ENCODE assay signal across 36 cellular contexts in the genomic region with DNA sequence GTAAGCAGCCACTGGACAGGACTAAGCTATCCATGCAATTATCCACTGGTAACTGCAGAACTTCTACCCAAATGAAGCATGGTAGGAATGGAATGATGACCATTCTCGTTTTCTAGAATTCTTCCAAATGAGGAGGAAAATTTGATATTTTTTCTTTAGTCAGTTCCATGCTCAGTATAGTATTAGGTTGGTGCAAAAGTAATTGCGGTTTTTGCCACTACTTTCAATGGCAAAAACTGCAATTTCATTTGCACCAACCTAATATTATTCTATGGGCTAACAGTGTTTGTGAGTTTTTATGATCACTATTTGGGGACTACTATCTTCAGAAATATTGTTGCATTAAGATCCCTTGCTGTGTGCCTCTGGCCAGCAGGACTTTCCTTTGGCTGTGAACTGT. TPM values are rescaled to one million over a fixed set of nuclear protein-coding genes. Genes with fewer than 3 reads are reported as not detected.
DNase-seq lines count a peak whose midpoint lies in the region; ATAC-seq, FAIRE-seq and TF ChIP-seq lines count a peak whose summit lies in the region.
"Had no signal": no experiment of that assay in that cellular context is flagged by ENCODE, and none has a peak within 500 bp of the region (broad histone marks: within the 10 kb centered on the region; RNA-seq: fewer than 3 reads in every experiment).

No MANE protein-coding gene starts in this region.

- H3K4me1 ChIP-seq in HepG2 (ENCODE audit: insufficient read depth, low read length) (no peaks in the 10 kb centered on the region), right lobe of liver (no peaks in the 10 kb centered on the region), GM12878 (ENCODE audit: control insufficient read depth, insufficient read depth, low read length) (no peaks in the 10 kb centered on the region)
- H3K4me1 ChIP-seq: A549; BE2C; BLaER1; BLaER1 treated with 17β-estradiol and CSF1 and Interleukin-3, amounts not matched to agents 10 nM and 100 nM; Caco-2 had no signal

- SMC1A ChIA-PET in GM12878 (lab: Charles Lee; ENCODE audit: uncharacterized antibody, unreplicated experiment) = no interaction called here

- CTCF ChIA-PET in HepG2 (lab: Yijun Ruan, JAX; ENCODE audit: low intra/inter-chr PET ratio, low total read pairs) (no interaction called here), HEK293T (lab: Yijun Ruan, JAX) (no interaction called here), GM12878 (lab: Yijun Ruan, JAX) (no interaction called here)

- no TSS peak for BruUV-seq in HepG2 (replicated peaks; lab: Mats Ljungman, UMichigan)
- BruUV-seq in GM12878 (replicated peaks; lab: Mats Ljungman, UMichigan) = no TSS peak

- H3K27ac ChIP-seq in HepG2 (ENCODE audit: extremely low read length, insufficient read depth, low read length) (no peak overlapping the region), right lobe of liver (no peak overlapping the region), GM12878 (ENCODE audit: control insufficient read depth, insufficient read depth) (no peak overlapping the region)
- H3K27ac ChIP-seq: 22Rv1; A549; BLaER1; BLaER1 treated with 17β-estradiol and CSF1 and Interleukin-3, amounts not matched to agents 10 nM and 100 nM; C4-2B had no signal

- 0% methylated on average over 2 of the region's 2 CpGs for WGBS in HepG2 (ENCODE audit: low lambda C conversion rate)
- 50% methylated on average over 2 of the region's 2 CpGs for WGBS in right lobe of liver (ENCODE audit: insufficient coverage, low coverage, low lambda C conversion rate, missing lambda C conversion rate)
- 12% methylated on average over 2 of the region's 2 CpGs for WGBS in GM12878 (ENCODE audit: insufficient coverage, insufficient replicate concordance, low lambda C conversion rate, missing lambda C conversion rate)

- no peaks in the 10 kb centered on the region for H3K27me3 ChIP-seq in HepG2 (ENCODE audit: control insufficient read depth in 1 of 2, insufficient read depth in 2 of 2, low read length in 2 of 2)
- H3K27me3 ChIP-seq in right lobe of liver = no peaks in the 10 kb centered on the region
- 0 out of 4 replicates have a peak, but pooled peaks cover 0 to 3% of the 10 kb centered on the region in 2 experiments for H3K27me3 ChIP-seq in GM12878 (replicated peaks in 1 of 2; ENCODE audit: control insufficient read depth in 2 of 2, insufficient read depth in 2 of 2, low read length in 1 of 2)
- H3K27me3 ChIP-seq: BE2C; BLaER1; BLaER1 treated with 17β-estradiol and CSF1 and Interleukin-3, amounts not matched to agents 10 nM and 100 nM had no signal

- FAIRE-seq in HepG2 (lab: Jason Lieb, UNC) (no peak), GM12878 (lab: Jason Lieb, UNC) (no peak), urothelium cell line (lab: Jason Lieb, UNC) (peak; percentile 23)
- FAIRE-seq: A204.1, D721Med had no signal

- intact Hi-C loops in HepG2 (cut with micrococcal nuclease; ENCODE audit: unreplicated experiment) (no loop called here), right lobe of liver (cut with DNase I) (no loop called here), GM12878 (cut with micrococcal nuclease; ENCODE audit: unreplicated experiment) (no loop called here), cardiac septum (cut with DNase I) (no loop called here)

- ATAC-seq in HepG2 (no peak), right lobe of liver (no peak), GM12878 (no peak)
- ATAC-seq: A549; CD8-positive, alpha-beta T cell had no signal

- H3K9me3 ChIP-seq in HepG2 (ENCODE audit: low read length) = no peaks in the 10 kb centered on the region
- no peaks in the 10 kb centered on the region for H3K9me3 ChIP-seq in right lobe of liver
- no peaks in the 10 kb centered on the region for H3K9me3 ChIP-seq in GM12878 (replicated peaks; ENCODE audit: control insufficient read depth, insufficient read depth, low read length)
- H3K9me3 ChIP-seq: A549; BE2C; BLaER1; BLaER1 treated with 17β-estradiol and CSF1 and Interleukin-3, amounts not matched to agents 10 nM and 100 nM; Caco-2 had no signal

- TF ChIP-seq EP300 in HepG2 (IDR thresholded peaks at IDR 0.05; ENCODE audit: low read depth in 2 of 2, low read length in 2 of 2) = no peak
- no peak for TF ChIP-seq EP300 in HepG2 (CRISPR knock-in tag; IDR thresholded peaks at IDR 0.05; ENCODE audit: borderline replicate concordance)
- no peak for TF ChIP-seq EP300 in GM12878 (IDR thresholded peaks at IDR 0.05; ENCODE audit: borderline replicate concordance in 1 of 2, control insufficient read depth in 1 of 2, low read depth in 2 of 2, low read length in 2 of 2)

- RAD21 ChIA-PET in GM12878 (lab: Charles Lee; ENCODE audit: unreplicated experiment) = no interaction called here

- no peaks in the 10 kb centered on the region for H4K20me1 ChIP-seq in HepG2 (ENCODE audit: insufficient read depth, low read length)
- H4K20me1 ChIP-seq in GM12878 (ENCODE audit: control insufficient read depth, insufficient read depth) = no peaks in the 10 kb centered on the region
- H4K20me1 ChIP-seq: BLaER1; BLaER1 treated with 17β-estradiol and CSF1 and Interleukin-3, amounts not matched to agents 10 nM and 100 nM had no signal

- TF ChIP-seq RAD21 in HepG2 (CRISPR knock-in tag; IDR thresholded peaks at IDR 0.05) = no peak
- TF ChIP-seq RAD21 in GM12878 (IDR thresholded peaks at IDR 0.05; ENCODE audit: insufficient read depth, low read depth, low read length) = no peak

- H2AFZ ChIP-seq in HepG2 (ENCODE audit: low read length) = no peak overlapping the region
- no peak overlapping the region for H2AFZ ChIP-seq in GM12878 (ENCODE audit: control insufficient read depth, low read depth, low read length)

- DNase-seq in HepG2 (ENCODE audit: low spot score) (no peak), right lobe of liver (no peak), HEK293T (ENCODE audit: extremely low spot score) (no peak), GM12878 (ENCODE audit: low read depth, low spot score) (no peak), urothelium cell line (ENCODE audit: low spot score) (no peak), DMS114 treated with DMSO at 0.1 percent for 48 hours (lab: John Stamatoyannopoulos, UW; ENCODE audit: unreplicated experiment) (no peak), GOT3 (lab: John Stamatoyannopoulos, UW) (no peak), cardiac septum (ENCODE audit: low spot score) (no peak)
- DNase-seq: 8988T; ACHN; AML-193; BE2C; C1 segment of cervical spinal cord; Caco-2; Calu3; CD4-positive, alpha-beta memory T cell; CD4-positive, alpha-beta T cell; CD4-positive, CD25-positive, alpha-beta regulatory T cell; CD8-positive, alpha-beta memory T cell; CD8-positive, alpha-beta T cell; COR-L47; DMS 273 treated with DMSO at 0.1 percent for 48 hours; DMS153; DMS53; DMS79; DMS79 treated with DMSO at 0.1 percent for 48 hours; DND-41; EL had no signal

- TF ChIP-seq CTCF in HepG2 (CRISPR knock-in tag; IDR thresholded peaks at IDR 0.05) (no peak), right lobe of liver (IDR thresholded peaks at IDR 0.05) (no peak), GM12878 (IDR thresholded peaks at IDR 0.05 in 2 of 3, conservative IDR thresholded peaks at IDR 0.05 in 1 of 3; ENCODE audit: control insufficient read depth in 2 of 3, extremely low read depth in 1 of 3, insufficient read depth in 1 of 3, low read depth in 3 of 3, low read length in 3 of 3) (no peak)

- no peaks in the 10 kb centered on the region for H3K36me3 ChIP-seq in HepG2 (replicated peaks in 1 of 2; ENCODE audit: control insufficient read depth in 1 of 2, insufficient read depth in 2 of 2, low read length in 2 of 2)
- no peaks in the 10 kb centered on the region for H3K36me3 ChIP-seq in right lobe of liver
- H3K36me3 ChIP-seq in GM12878 (ENCODE audit: control insufficient read depth in 2 of 2, insufficient read depth in 2 of 2, low read length in 1 of 2) = no peaks in the 10 kb centered on the region
- H3K36me3 ChIP-seq: BE2C; BLaER1; BLaER1 treated with 17β-estradiol and CSF1 and Interleukin-3, amounts not matched to agents 10 nM and 100 nM had no signal

- H3K4me3 ChIP-seq in HepG2 (replicated peaks in 1 of 3; ENCODE audit: insufficient read depth in 1 of 3, low read depth in 2 of 3, low read length in 3 of 3) (no peak overlapping the region), right lobe of liver (no peak overlapping the region), GM12878 (no peak overlapping the region)
- H3K4me3 ChIP-seq: A549; BLaER1; BLaER1 treated with 17β-estradiol and CSF1 and Interleukin-3, amounts not matched to agents 10 nM and 100 nM had no signal

- H3K79me2 ChIP-seq in HepG2 (ENCODE audit: insufficient read depth, low read length) (no peaks in the 10 kb centered on the region), GM12878 (ENCODE audit: control insufficient read depth, insufficient read depth, low read length) (no peaks in the 10 kb centered on the region)

- H3K9ac ChIP-seq in HepG2 (ENCODE audit: insufficient read depth, low read depth, low read length) = no peak overlapping the region
- no peak overlapping the region for H3K9ac ChIP-seq in GM12878 (ENCODE audit: control insufficient read depth, insufficient read depth, low read length)
- H3K9ac ChIP-seq: BLaER1; BLaER1 treated with 17β-estradiol and CSF1 and Interleukin-3, amounts not matched to agents 10 nM and 100 nM had no signal

- in situ Hi-C loops in HepG2 (cut with HindIII; ENCODE audit: extremely low pct_ligation_motif_present, low pct_unique_long_range_greater_than_20kb) = no loop called here
- in situ Hi-C loops in GM12878 (cut with MboI) = no loop called here

- H3K4me2 ChIP-seq in HepG2 (ENCODE audit: low read depth, low read length) = no peak overlapping the region
- H3K4me2 ChIP-seq in GM12878 (ENCODE audit: control insufficient read depth, insufficient read depth) = no peak overlapping the region
- H3K4me2 ChIP-seq: A549; BLaER1; BLaER1 treated with 17β-estradiol and CSF1 and Interleukin-3, amounts not matched to agents 10 nM and 100 nM had no signal

- POLR2A ChIA-PET in HepG2 (lab: Yijun Ruan, JAX) (no interaction called here), HEK293T (lab: Yijun Ruan, JAX) (no interaction called here), GM12878 (lab: Charles Lee) (no interaction called here)

- TF ChIP-seq POLR2A in HepG2 (IDR thresholded peaks at IDR 0.05; ENCODE audit: insufficient read depth in 1 of 2, low read depth in 2 of 2, low read length in 2 of 2) (no peak), right lobe of liver (IDR thresholded peaks at IDR 0.05) (no peak), GM12878 (IDR thresholded peaks at IDR 0.05; ENCODE audit: low read depth, low read length) (no peak)

RNA-seq across cellular contexts. Expression of a gene that starts 42.9 kb away (rescaled TPM):
- total RNA-seq in HepG2 (2016; rRNA removed; fragmentation: Illumina TruSeq; extraction: Trizol) = not detected in 2 replicates
- not detected in 2 replicates for total RNA-seq in HepG2 (2016; cell fraction: cytosol; rRNA removed; fragmentation: Illumina TruSeq; extraction: Trizol; ENCODE audit: low read depth)
- total RNA-seq in HepG2 (2016; cell fraction: insoluble cytoplasmic fraction; rRNA removed; fragmentation: Illumina TruSeq; extraction: Trizol) = 0.02 TPM in 1 of 2 replicates, not detected in the other
- not detected in 2 replicates for total RNA-seq in HepG2 (2016; cell fraction: membrane; rRNA removed; fragmentation: Illumina TruSeq; extraction: Trizol)
- total RNA-seq in HepG2 (2016; cell fraction: nucleus; rRNA removed; fragmentation: Illumina TruSeq; extraction: Trizol) = not detected in 2 replicates
- 0.07 and 0.25 TPM in 2 replicates for polyA plus RNA-seq in HepG2 (2011; rRNA removed)
- 0.17 and 0.23 TPM in 2 replicates for polyA plus RNA-seq in HepG2 (2011; cell fraction: cytosol; rRNA removed)
- 0.03 and 0.14 TPM in 2 replicates for polyA plus RNA-seq in HepG2 (2011; cell fraction: nucleus; rRNA removed)
- 0.03 TPM in 1 of 2 replicates, not detected in the other for polyA plus RNA-seq in HepG2 (2012)
- not detected in 2 replicates for polyA plus RNA-seq in HepG2 (2016; cell fraction: cytosol; fragmentation: Illumina TruSeq; extraction: Trizol; ENCODE audit: low read depth)
- not detected in 2 replicates for polyA plus RNA-seq in HepG2 (2016; cell fraction: insoluble cytoplasmic fraction; fragmentation: Illumina TruSeq; extraction: Trizol; ENCODE audit: low read depth)
- polyA plus RNA-seq in HepG2 (2016; cell fraction: membrane; fragmentation: Illumina TruSeq; extraction: Trizol; ENCODE audit: low read depth) = not detected in 2 replicates
- polyA plus RNA-seq in HepG2 (2016; cell fraction: nucleus; fragmentation: Illumina TruSeq; extraction: Trizol; ENCODE audit: insufficient read depth, low read depth) = not detected in 2 replicates
- polyA minus RNA-seq in HepG2 (2011; rRNA and poly(A)+ RNA removed; ENCODE audit: low replicate concordance) = 2.3 and 10.1 TPM in 2 replicates
- 0.10 and 1.6 TPM in 2 replicates for polyA minus RNA-seq in HepG2 (2011; cell fraction: cytosol; rRNA and poly(A)+ RNA removed)
- 0.25 and 1.2 TPM in 2 replicates for polyA minus RNA-seq in HepG2 (2011; cell fraction: nucleus; rRNA and poly(A)+ RNA removed)
- 1 to 10 TPM; 1.1 to 3.2 (median 1.9) TPM for total RNA-seq in right lobe of liver
- total RNA-seq in GM12878 (2013; cell fraction: nucleolus; rRNA removed) = not detected in 2 replicates
- total RNA-seq in GM12878 (2014; rRNA removed) = 0.06 and 0.16 TPM in 2 replicates
- under 0.01 TPM in 1 of 2 replicates, not detected in the other for total RNA-seq in GM12878 (2014; rRNA removed; fragmentation: Illumina TruSeq; extraction: Trizol)
- 0.05 TPM in 2 replicates for total RNA-seq in GM12878 (2021)
- polyA plus RNA-seq in GM12878 (2011; ENCODE audit: low read depth) = not detected
- polyA plus RNA-seq in GM12878 (2011; rRNA removed) = 0.01 TPM in 2 replicates
- polyA plus RNA-seq in GM12878 (2011; cell fraction: cytosol; rRNA removed) = not detected in 2 replicates
- polyA plus RNA-seq in GM12878 (2011; cell fraction: nucleus; rRNA removed) = 0.03 TPM in 1 of 2 replicates, not detected in the other
- polyA plus RNA-seq in GM12878 (2012) = 0.03 TPM in 2 replicates
- 0.01 TPM in 1 of 2 replicates, not detected in the other for polyA plus RNA-seq in GM12878 (2014; fragmentation: Illumina TruSeq; extraction: Trizol)
- under 1 TPM in 1 of 2 experiments, not detected in 1; 0.10 TPM for polyA plus RNA-seq in GM12878 (2014; fragmentation: Nextera tagmentation; extraction: Ambion mirVana)
- polyA plus RNA-seq in GM12878 (2014; rRNA removed) = 0.01 and 0.24 TPM in 2 replicates
- polyA plus RNA-seq in GM12878 (2016; fragmentation: Nextera tagmentation; extraction: Ambion mirVana) = not detected
- polyA minus RNA-seq in GM12878 (2011; rRNA and poly(A)+ RNA removed) = 0.15 TPM in 1 of 2 replicates, not detected in the other
- polyA minus RNA-seq in GM12878 (2011; cell fraction: cytosol; rRNA and poly(A)+ RNA removed) = not detected in 2 replicates
- 0.10 TPM in 1 of 2 replicates, not detected in the other for polyA minus RNA-seq in GM12878 (2011; cell fraction: nucleus; rRNA and poly(A)+ RNA removed)
- 3.4 TPM for total RNA-seq in cardiac septum
- total RNA-seq: A172 had no signal
